In the genomic region with DNA sequence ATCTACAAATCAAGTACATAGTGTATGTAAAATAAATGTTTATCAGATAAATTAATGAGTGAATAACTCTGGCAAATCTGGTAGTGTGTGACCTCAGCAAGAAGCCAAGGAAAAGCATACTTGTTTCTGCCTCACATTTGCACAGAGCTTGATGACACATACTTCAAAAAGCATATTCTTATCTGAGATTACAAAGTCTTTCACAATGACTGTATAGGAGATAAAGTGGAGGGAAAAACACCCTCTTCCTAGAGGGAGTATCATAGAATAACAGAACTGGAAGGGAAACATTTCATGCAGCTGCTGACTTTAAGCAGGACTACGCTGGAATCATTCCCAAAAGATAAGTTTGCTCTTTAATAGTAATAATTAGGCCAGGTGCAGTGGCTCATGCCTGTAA, we compare ENCODE assay signal across 13 cellular contexts. TPM values are rescaled to one million over a fixed set of nuclear protein-coding genes. Genes with fewer than 3 reads are reported as not detected.
DNase-seq lines count a peak whose midpoint lies in the region; ATAC-seq, FAIRE-seq and TF ChIP-seq lines count a peak whose summit lies in the region.
"Had no signal": no experiment of that assay in that cellular context is flagged by ENCODE, and none has a peak within 500 bp of the region (broad histone marks: within the 10 kb centered on the region; RNA-seq: fewer than 3 reads in every experiment).

No MANE protein-coding gene starts in this region.

- no peaks in the 10 kb centered on the region for H4K20me1 ChIP-seq in astrocyte (ENCODE audit: insufficient read depth, low read length)

- in situ Hi-C loops in ACHN (cut with HindIII; ENCODE audit: low pct_ligation_motif_present, low pct_unique_long_range_greater_than_20kb, low sequenced_read_pairs), result no loop called here

- peaks cover under 1% of the 10 kb centered on the region for H3K4me1 Mint-ChIP-seq in astrocyte (ENCODE audit: low read depth, unreplicated experiment)
- no peaks in the 10 kb centered on the region for H3K4me1 Mint-ChIP-seq in activated naive CD8-positive, alpha-beta T cell treated with anti-CD3 and anti-CD28 coated beads for 36 hours

- no peaks in the 10 kb centered on the region for H3K79me2 ChIP-seq in astrocyte (ENCODE audit: insufficient read depth, low read length)

- no peak overlapping the region for H3K4me3 Mint-ChIP-seq in astrocyte (ENCODE audit: unreplicated experiment)
- no peak overlapping the region for H3K4me3 Mint-ChIP-seq in activated naive CD8-positive, alpha-beta T cell treated with anti-CD3 and anti-CD28 coated beads for 36 hours

- peak overlapping the region; percentile 60 for H3K27ac ChIP-seq in astrocyte (ENCODE audit: low read depth, low read length)
- H3K27ac ChIP-seq: heart right ventricle, SJSA1, thyroid gland had no signal

- no peak overlapping the region for H3K4me3 ChIP-seq in astrocyte (ENCODE audit: insufficient read depth, low read depth, low read length)
- H3K4me3 ChIP-seq: heart right ventricle, SJSA1, thyroid gland had no signal

- H3K36me3 ChIP-seq in astrocyte (ENCODE audit: insufficient read depth, low read length), result no peaks in the 10 kb centered on the region
- H3K36me3 ChIP-seq: heart right ventricle, SJSA1, thyroid gland had no signal

- FAIRE-seq in astrocyte (lab: Jason Lieb, UNC), result peak; percentile 94

- H2AFZ ChIP-seq in astrocyte (ENCODE audit: low read depth, low read length), result no peak overlapping the region

- no peaks in the 10 kb centered on the region for H3K9me3 Mint-ChIP-seq in astrocyte (ENCODE audit: unreplicated experiment)
- H3K9me3 Mint-ChIP-seq in activated naive CD8-positive, alpha-beta T cell treated with anti-CD3 and anti-CD28 coated beads for 36 hours, result no peaks in the 10 kb centered on the region

- TF ChIP-seq CTCF in astrocyte (IDR thresholded peaks at IDR 0.05; ENCODE audit: insufficient read depth, low read depth, low read length), result no peak

- ATAC-seq in HG02610 (IDR thresholded peaks at IDR 0.05; ENCODE audit: unreplicated experiment) (peak; percentile 33), GM19455 (IDR thresholded peaks at IDR 0.05; ENCODE audit: unreplicated experiment) (no peak)

- no peaks in the 10 kb centered on the region for H3K27me3 Mint-ChIP-seq in astrocyte (ENCODE audit: low read depth, unreplicated experiment)
- no peaks in the 10 kb centered on the region for H3K27me3 Mint-ChIP-seq in activated naive CD8-positive, alpha-beta T cell treated with anti-CD3 and anti-CD28 coated beads for 36 hours

- H3K27me3 ChIP-seq in astrocyte (ENCODE audit: insufficient read depth, low read length), result no peaks in the 10 kb centered on the region
- H3K27me3 ChIP-seq: heart right ventricle, SJSA1, thyroid gland had no signal

- H3K9ac ChIP-seq in astrocyte (ENCODE audit: low read length), result no peak overlapping the region

- no peaks in the 10 kb centered on the region for H3K36me3 Mint-ChIP-seq in astrocyte (ENCODE audit: low read depth, unreplicated experiment)
- H3K36me3 Mint-ChIP-seq in activated naive CD8-positive, alpha-beta T cell treated with anti-CD3 and anti-CD28 coated beads for 36 hours, result no peaks in the 10 kb centered on the region

- DNase-seq in ACHN (peak; percentile 34), astrocyte (ENCODE audit: low read depth) (peak; percentile 95), iris pigment epithelial cell (ENCODE audit: low read depth) (peak; percentile 90), NCI-H526 treated with DMSO at 0.1 percent for 48 hours (lab: John Stamatoyannopoulos, UW) (no peak), NCI-H345 (lab: John Stamatoyannopoulos, UW) (no peak)
- DNase-seq in activated naive CD8-positive, alpha-beta T cell treated with anti-CD3 and anti-CD28 coated beads for 36 hours, result no peak
- DNase-seq: activated CD4-positive, CD25-positive, alpha-beta regulatory T cell; activated T-cell treated with anti-CD3 and anti-CD28 coated beads, Interleukin-2, amount 50 U/mL, for 48 hours; heart right ventricle; thyroid gland had no signal

- peaks cover 18% of the 10 kb centered on the region for H3K4me1 ChIP-seq in astrocyte (ENCODE audit: insufficient read depth, low read length)
- H3K4me1 ChIP-seq: heart right ventricle, thyroid gland had no signal

- H3K27ac Mint-ChIP-seq in astrocyte (ENCODE audit: unreplicated experiment), result no peak overlapping the region
- H3K27ac Mint-ChIP-seq in activated naive CD8-positive, alpha-beta T cell treated with anti-CD3 and anti-CD28 coated beads for 36 hours, result no peak overlapping the region

- H3K9me3 ChIP-seq in astrocyte (ENCODE audit: insufficient read depth, low read depth, low read length), result no peaks in the 10 kb centered on the region
- H3K9me3 ChIP-seq: heart right ventricle, SJSA1, thyroid gland had no signal

- H3K4me2 ChIP-seq in astrocyte (ENCODE audit: low read length), result peak overlapping the region; percentile 38

RNA-seq across cellular contexts. Expression of gene AKAP7, which starts 28.1 kb away (rescaled TPM):
- total RNA-seq in astrocyte, result 4.6 and 4.9 TPM in 2 replicates
- total RNA-seq in activated naive CD8-positive, alpha-beta T cell treated with anti-CD3 and anti-CD28 coated beads for 36 hours, result 1 to 10 TPM; 6.0 to 6.2 TPM

RNA-seq across cellular contexts. Expression of gene EPB41L2, which starts 44.1 kb away (rescaled TPM):
- total RNA-seq in astrocyte, result 120 and 136 TPM in 2 replicates
- total RNA-seq in activated naive CD8-positive, alpha-beta T cell treated with anti-CD3 and anti-CD28 coated beads for 36 hours, result 10 to 100 TPM; 40.1 to 40.7 TPM

Comparison
In these comparisons a context has a peak if more than half of its experiments do, and no peak if none do; other contexts are left out.
1. DNase-seq: peak in ACHN (single experiment), astrocyte (single experiment) and iris pigment epithelial cell (single experiment); none in NCI-H526 treated with DMSO at 0.1 percent for 48 hours (single experiment), NCI-H345 (single experiment) and activated naive CD8-positive, alpha-beta T cell treated with anti-CD3 and anti-CD28 coated beads for 36 hours (single experiment).